In the genomic region with DNA sequence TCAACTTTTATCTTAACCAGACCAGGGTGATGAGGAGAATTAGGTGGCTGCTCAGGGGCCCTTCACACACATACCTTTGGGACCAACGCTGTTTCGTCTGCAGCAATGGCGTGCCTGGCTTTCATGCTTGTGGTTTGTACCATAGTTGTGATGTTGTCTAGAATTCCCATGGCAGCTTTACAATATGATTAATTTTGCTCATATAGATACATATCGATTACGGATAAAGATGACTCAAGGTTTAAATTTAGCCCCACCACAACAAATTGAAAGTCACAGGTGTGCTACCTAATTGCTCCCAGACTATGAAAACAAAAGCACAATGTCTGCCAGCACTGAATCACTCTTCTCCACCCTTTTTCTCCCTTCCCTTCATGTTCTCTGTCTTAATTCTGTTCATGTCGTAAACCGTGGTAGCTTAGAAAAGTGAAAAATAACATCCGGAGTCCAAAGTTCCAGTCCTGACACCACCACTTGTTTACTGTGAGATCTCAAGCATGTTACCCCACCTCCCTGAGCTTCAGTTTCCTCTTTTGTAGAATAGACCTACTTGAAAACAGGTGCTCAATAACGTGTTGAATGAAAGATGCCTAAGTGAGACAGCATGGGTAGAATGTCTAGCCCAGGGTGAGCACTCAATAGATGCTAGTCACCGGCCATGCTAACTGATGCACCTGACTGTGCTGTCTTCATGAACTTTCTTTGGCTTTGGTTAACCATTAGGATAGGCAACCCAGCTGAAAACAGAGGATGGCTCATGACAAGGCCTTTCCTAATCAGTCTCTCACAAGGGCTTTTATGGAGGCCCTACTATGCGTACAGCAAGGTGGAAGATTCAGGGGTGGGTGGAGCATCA, we compare ENCODE assay signal across 9 cellular contexts. TPM values are rescaled to one million over a fixed set of nuclear protein-coding genes. Genes with fewer than 3 reads are reported as not detected.
DNase-seq lines count a peak whose midpoint lies in the region; ATAC-seq, FAIRE-seq and TF ChIP-seq lines count a peak whose summit lies in the region.
"Had no signal": no experiment of that assay in that cellular context is flagged by ENCODE, and none has a peak within 500 bp of the region (broad histone marks: within the 10 kb centered on the region; RNA-seq: fewer than 3 reads in every experiment).

No MANE protein-coding gene starts in this region.

- no peak overlapping the region for H3K4me2 ChIP-seq in SK-N-SH

- BruUV-seq in Calu3 (replicated peaks; lab: Mats Ljungman, UMichigan) = no TSS peak

- H3K4me3 ChIP-seq in Peyer's patch = no peak overlapping the region
- H3K4me3 ChIP-seq in SK-N-SH (ENCODE audit: low read depth in 2 of 2, low read length in 1 of 2) = no peak overlapping the region
- H3K4me3 ChIP-seq in sigmoid colon = no peak overlapping the region

- peaks cover 30% of the 10 kb centered on the region for H3K4me1 Mint-ChIP-seq in Calu3 (ENCODE audit: low read depth, unreplicated experiment)

- no peaks in the 10 kb centered on the region for H3K9me2 ChIP-seq in SK-N-SH

- POLR2A ChIA-PET in SK-N-SH (lab: Yijun Ruan, JAX) = no interaction called here

- H3K4me1 ChIP-seq in Peyer's patch (peaks cover 6 to 10% (median 7%) of the 10 kb centered on the region in 4 donors), SK-N-SH (ENCODE audit: control insufficient read depth in 1 of 2, insufficient read depth in 2 of 2, low read depth in 1 of 2, low read length in 1 of 2) (no peaks in the 10 kb centered on the region), sigmoid colon (no peaks in the 10 kb centered on the region)

- intact Hi-C loops in Calu3 (cut with micrococcal nuclease; ENCODE audit: unreplicated experiment) (no loop called here), sigmoid colon (cut with DNase I) (no loop called here)

- no peak overlapping the region for H3K4me3 Mint-ChIP-seq in Calu3 (ENCODE audit: low read depth, unreplicated experiment)
- H3K4me3 Mint-ChIP-seq: CD4-positive, alpha-beta memory T cell had no signal

- TF ChIP-seq RAD21 in SK-N-SH (IDR thresholded peaks at IDR 0.05; ENCODE audit: low read length) = no peak

- H3K9me3 ChIP-seq in Peyer's patch = no peaks in the 10 kb centered on the region
- no peaks in the 10 kb centered on the region for H3K9me3 ChIP-seq in SK-N-SH
- H3K9me3 ChIP-seq in sigmoid colon = no peaks in the 10 kb centered on the region

- H3K27me3 ChIP-seq in Peyer's patch = no peaks in the 10 kb centered on the region
- H3K27me3 ChIP-seq in SK-N-SH (ENCODE audit: insufficient read depth) = no peaks in the 10 kb centered on the region
- no peaks in the 10 kb centered on the region for H3K27me3 ChIP-seq in sigmoid colon

- H3K9ac ChIP-seq in SK-N-SH = no peak overlapping the region

- no peaks in the 10 kb centered on the region for H3K36me3 ChIP-seq in Peyer's patch
- H3K36me3 ChIP-seq in SK-N-SH (replicated peaks in 1 of 2; ENCODE audit: control insufficient read depth in 1 of 2, insufficient read depth in 2 of 2, low read length in 1 of 2) = no peaks in the 10 kb centered on the region
- H3K36me3 ChIP-seq in sigmoid colon = no peaks in the 10 kb centered on the region

- no peak for TF ChIP-seq CTCF in Peyer's patch (IDR thresholded peaks at IDR 0.05)
- no peak for TF ChIP-seq CTCF in SK-N-SH (IDR thresholded peaks at IDR 0.05)
- TF ChIP-seq CTCF in Calu3 (IDR thresholded peaks at IDR 0.05; ENCODE audit: unreplicated experiment) = no peak
- no peak for TF ChIP-seq CTCF in sigmoid colon (IDR thresholded peaks at IDR 0.05)

- CTCF ChIA-PET in SK-N-SH (lab: Yijun Ruan, JAX) (interaction anchor here (1.2 to 1.5 kb wide), 2 partner anchors 65 to 893 kb away, joined by 3 to 5 read pairs; no protein-coding TSS in a partner anchor), Calu3 (lab: Charles Lee) (no interaction called here)

- H3K27me3 Mint-ChIP-seq in Calu3 (ENCODE audit: unreplicated experiment) = no peaks in the 10 kb centered on the region
- H3K27me3 Mint-ChIP-seq: CD4-positive, alpha-beta memory T cell had no signal

- no peak overlapping the region for H3K27ac Mint-ChIP-seq in Calu3 (ENCODE audit: unreplicated experiment)

- TF ChIP-seq POLR2A in GM12891 (IDR thresholded peaks at IDR 0.05; ENCODE audit: low read depth, low read length) (no peak), Peyer's patch (IDR thresholded peaks at IDR 0.05) (peak in 1 of 2 donors; percentile 16), sigmoid colon (IDR thresholded peaks at IDR 0.05) (no peak)

- H2AFZ ChIP-seq in SK-N-SH (ENCODE audit: low read depth) = no peak overlapping the region

- DNase-seq in GM12891 (ENCODE audit: insufficient read length, low spot score) (no peak), Peyer's patch (no peak), SK-N-SH (no peak), Calu3 (no peak), NOMO-1 treated with DMSO at 0.1 percent for 48 hours (lab: John Stamatoyannopoulos, UW; ENCODE audit: unreplicated experiment) (no peak), sigmoid colon (no peak)
- DNase-seq: CD4-positive, alpha-beta memory T cell had no signal

- ATAC-seq in GM19463 (IDR thresholded peaks at IDR 0.05; ENCODE audit: unreplicated experiment) (peak; percentile 64), HG03039 (IDR thresholded peaks at IDR 0.05; ENCODE audit: unreplicated experiment) (peak; percentile 43)

- no peaks in the 10 kb centered on the region for H3F3A ChIP-seq in SK-N-SH (replicated peaks; ENCODE audit: insufficient read depth)

- H3K27ac ChIP-seq in Peyer's patch (peak overlapping the region; percentile 24 to 78 (median 58)), SK-N-SH (ENCODE audit: low read depth in 2 of 2, low read length in 1 of 2) (no peak overlapping the region), sigmoid colon (no peak overlapping the region)

- 92% methylated on average over 10 of the region's 11 CpGs for WGBS in SK-N-SH (ENCODE audit: low lambda C conversion rate)
- 37 to 67% methylated on average over 11 of the region's 11 CpGs for WGBS in sigmoid colon, 2 donors

- no peaks in the 10 kb centered on the region for H3K79me2 ChIP-seq in SK-N-SH (ENCODE audit: insufficient read depth)

- FAIRE-seq in GM12891 (lab: Jason Lieb, UNC) = peak; percentile 74

- H3K36me3 Mint-ChIP-seq in Calu3 (ENCODE audit: insufficient read depth, unreplicated experiment) = peaks cover 2% of the 10 kb centered on the region

- H4K20me1 ChIP-seq in SK-N-SH (ENCODE audit: insufficient read depth) = no peaks in the 10 kb centered on the region

- no peaks in the 10 kb centered on the region for H3K9me3 Mint-ChIP-seq in Calu3 (ENCODE audit: low read depth, unreplicated experiment)
- H3K9me3 Mint-ChIP-seq: CD4-positive, alpha-beta memory T cell had no signal

- TF ChIP-seq EP300 in SK-N-SH (IDR thresholded peaks at IDR 0.05; ENCODE audit: borderline replicate concordance in 1 of 2, low read depth in 1 of 2, low read length in 1 of 2) (no peak), sigmoid colon (IDR thresholded peaks at IDR 0.05) (no peak)

TF ChIP-seq in GM12891, 5 proteins besides CTCF, POLR2A, EP300 and RAD21:
- TF ChIP-seq POU2F2 (IDR thresholded peaks at IDR 0.05; ENCODE audit: low read depth, low read length) = no peak
- TF ChIP-seq PAX5 (IDR thresholded peaks at IDR 0.05; ENCODE audit: insufficient read depth, low read length, severe bottlenecking) = no peak
- no peak for TF ChIP-seq TAF1 (IDR thresholded peaks at IDR 0.05; ENCODE audit: low read depth, low read length)
- no peak for TF ChIP-seq SPI1 (IDR thresholded peaks at IDR 0.05; ENCODE audit: low read depth, low read length)
- no peak for TF ChIP-seq POLR2AphosphoS5 (IDR thresholded peaks at IDR 0.05; ENCODE audit: low read depth, low read length)

TF ChIP-seq in SK-N-SH, 30 proteins besides CTCF, POLR2A, EP300 and RAD21:
- TF ChIP-seq GATA2 (CRISPR knock-in tag; IDR thresholded peaks at IDR 0.05) = no peak
TF ChIP-seq in SK-N-SH: peak in this region for 0.

RNA-seq across cellular contexts. Expression of a gene that starts 22.1 kb away (rescaled TPM):
- 12.5 TPM for polyA plus RNA-seq in GM12891 (2012; ENCODE audit: low read depth, missing spikeins)
- total RNA-seq in Peyer's patch = 100 to 1,000 TPM; 158 to 277 (median 208) TPM
- polyA plus RNA-seq in SK-N-SH (2012; rRNA removed) = 54.6 and 66.5 TPM in 2 replicates
- 34.2 and 46.9 TPM in 2 replicates for polyA plus RNA-seq in SK-N-SH (2012; cell fraction: cytosol; rRNA removed)
- 83.5 and 100 TPM in 2 replicates for polyA plus RNA-seq in SK-N-SH (2012; cell fraction: nucleus; rRNA removed)
- 76.5 and 89.3 TPM in 2 replicates for total RNA-seq in Calu3 (2022)
- total RNA-seq in sigmoid colon = 100 to 1,000 TPM in 3 of 4 donors, 10 to 100 TPM in 1; 52.4 to 233 (median 202) TPM
- 100 to 1,000 TPM in 2 of 3 donors, 10 to 100 TPM in 1; 42.8 to 132 (median 112) TPM for polyA plus RNA-seq in sigmoid colon

Comparison
In these comparisons a context has a peak if more than half of its experiments do, and no peak if none do; other contexts are left out.
1. H3K27ac ChIP-seq: peak in Peyer's patch (4 of 4); none in SK-N-SH (0 of 2) and sigmoid colon (0 of 4).